ENCODE assay signal across 8 cellular contexts in the genomic region with DNA sequence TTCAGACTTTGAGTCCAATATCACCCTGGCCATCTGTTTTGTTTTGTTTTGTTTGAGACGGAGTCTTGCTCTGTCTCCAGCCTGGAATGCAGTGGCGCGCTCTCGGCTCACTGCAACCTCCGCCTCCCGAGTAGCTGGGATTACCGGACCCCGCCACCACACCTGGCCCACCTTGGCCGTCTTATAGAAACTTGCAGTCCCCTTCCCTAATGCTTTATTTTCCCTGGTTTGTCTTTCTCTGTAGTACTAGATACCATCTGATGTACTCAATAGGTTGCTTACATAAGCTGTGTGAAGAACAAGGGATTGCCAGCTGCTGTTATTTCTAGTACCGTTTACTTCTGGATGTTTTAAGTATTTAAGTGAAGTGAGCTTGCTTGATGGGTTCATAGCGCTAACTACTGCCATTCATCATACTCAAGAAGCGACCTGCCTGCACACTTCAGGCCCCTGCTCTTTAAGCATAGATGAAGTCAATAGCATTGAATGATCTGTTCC. TPM values are rescaled to one million over a fixed set of nuclear protein-coding genes. Genes with fewer than 3 reads are reported as not detected.
DNase-seq lines count a peak whose midpoint lies in the region; ATAC-seq, FAIRE-seq and TF ChIP-seq lines count a peak whose summit lies in the region.

No MANE protein-coding gene starts in this region.

- no peak overlapping the region for H2BK12ac ChIP-seq in H1 (ENCODE audit: low read depth, low read length)

- peak overlapping the region; percentile 17 for H3K56ac ChIP-seq in H1 (replicated peaks; ENCODE audit: insufficient read length, low read depth, low read length)

- POLR2A ChIA-PET in H1 (lab: Charles Lee; ENCODE audit: partially characterized antibody): interaction anchor here (0.6 to 8.5 kb wide), 32 partner anchors 9 to 440 kb away, joined by 3 to 151 read pairs (median 6); a partner anchor contains a TSS

- H3K4me2 ChIP-seq in OCI-LY3 (ENCODE audit: low read length): peak overlapping the region; percentile 79
- H3K4me2 ChIP-seq in H1 (ENCODE audit: insufficient read depth in 1 of 2, low read depth in 2 of 2, low read length in 2 of 2): peak overlapping the region; percentile 92

- H3K14ac ChIP-seq in H1 (ENCODE audit: insufficient read length): no peak overlapping the region

- H3K79me1 ChIP-seq in H1 (ENCODE audit: low read depth, low read length): peaks cover 3% of the 10 kb centered on the region

- H4K91ac ChIP-seq in H1 (replicated peaks; ENCODE audit: insufficient read length, low read length): no peak overlapping the region

- H3K18ac ChIP-seq in H1 (ENCODE audit: extremely low read depth, low read length): no peak overlapping the region

- H3K9ac ChIP-seq in OCI-LY3 (ENCODE audit: low read length) (peak overlapping the region; percentile 98), H1 (replicated peaks in 1 of 4; ENCODE audit: extremely low read depth in 1 of 4, low read depth in 3 of 4, low read length in 3 of 4) (peak overlapping the region; percentile 90 to 98 (median 96))

- peak overlapping the region; percentile 95 for H3K4me3 Mint-ChIP-seq in neural crest cell

- DNase-seq in COLO668 (lab: John Stamatoyannopoulos, UW; ENCODE audit: unreplicated experiment) (peak; percentile 6), H1 (ENCODE audit: low read depth in 1 of 2, low spot score in 2 of 2) (peak in 1 of 2 experiments; percentile 41), neural crest cell (ENCODE audit: low read depth, low spot score) (no peak), HUDEP-2 (lab: John Stamatoyannopoulos, UW; ENCODE audit: unreplicated experiment in 76 of 76) (no peak)
- no peak for DNase-seq in stimulated activated CD4-positive, alpha-beta T cell treated with anti-CD3 and anti-CD28 coated beads, Interleukin-4, amount 100 ng/mL, for 1 hour

- WGBS in H1 (ENCODE audit: extremely low coverage in 1 of 2, insufficient coverage in 1 of 2, insufficient read length in 1 of 2, insufficient replicate concordance in 2 of 2, low coverage in 1 of 2, low lambda C conversion rate in 2 of 2, missing lambda C conversion rate in 1 of 2), 2 experiments: 17% methylated on average over 12 of the region's 12 CpGs; no CpG with 5 or more reads in 1 of the 2 experiments

- H3K4ac ChIP-seq in H1 (replicated peaks; ENCODE audit: insufficient read length, low read depth, low read length): no peak overlapping the region

- TF ChIP-seq RAD21 in H1 (IDR thresholded peaks at IDR 0.05 in 1 of 2, conservative IDR thresholded peaks at IDR 0.05 in 1 of 2; ENCODE audit: low read depth in 2 of 2, low read length in 2 of 2): no peak

- no peak overlapping the region for H3K23ac ChIP-seq in H1 (ENCODE audit: insufficient read length)

- H3K27me3 Mint-ChIP-seq in neural crest cell (ENCODE audit: low read depth): peaks cover 5% of the 10 kb centered on the region

- H2AK5ac ChIP-seq in H1 (ENCODE audit: low read depth, low read length): no peak overlapping the region

- no peak overlapping the region; the same call in 1 of the 2 replicates for H4K8ac ChIP-seq in H1 (ENCODE audit: extremely low read depth, insufficient read depth, low read length)

- H3K9me3 ChIP-seq in OCI-LY3 (ENCODE audit: insufficient read depth, low read length) (no peaks in the 10 kb centered on the region), H1 (ENCODE audit: insufficient read depth in 2 of 2, low read depth in 1 of 2, low read length in 1 of 2) (no peaks in the 10 kb centered on the region)

- no peak for FAIRE-seq in H1 (lab: Jason Lieb, UNC)

- H4K20me1 ChIP-seq in OCI-LY3 (ENCODE audit: insufficient read depth, low read length) (peaks cover 53% of the 10 kb centered on the region), H1 (replicated peaks in 1 of 2; ENCODE audit: control insufficient read depth in 1 of 2, insufficient read depth in 2 of 2, low read length in 2 of 2) (peaks cover 18 to 30% of the 10 kb centered on the region in 2 experiments)

- CTCF ChIA-PET in H1 (lab: Charles Lee; ENCODE audit: partially characterized antibody): interaction anchor here (0.8 to 2.5 kb wide), 9 partner anchors 9 to 250 kb away, joined by 3 to 9 read pairs (median 3); no protein-coding TSS in a partner anchor

- TF ChIP-seq EP300 in H1 (IDR thresholded peaks at IDR 0.05; ENCODE audit: borderline replicate concordance in 1 of 2, low read depth in 2 of 2, low read length in 2 of 2): no peak

- H3K27me3 ChIP-seq in OCI-LY3 (ENCODE audit: low read depth, low read length): no peaks in the 10 kb centered on the region
- H3K27me3 ChIP-seq in H1 (replicated peaks in 1 of 4; ENCODE audit: control insufficient read depth in 3 of 4, extremely low read depth in 1 of 4, insufficient read depth in 3 of 4, low read length in 3 of 4): peaks cover 0 to 7% (median 2%) of the 10 kb centered on the region in 4 experiments; a peak in 3 of 7 replicates

- no peak overlapping the region for H2BK20ac ChIP-seq in H1 (ENCODE audit: low read length)

- H3K27ac ChIP-seq in OCI-LY3 (ENCODE audit: low read length): peak overlapping the region; percentile 67
- H3K27ac ChIP-seq in H1 (ENCODE audit: low read depth, low read length): peak overlapping the region; percentile 91

- H3K79me2 ChIP-seq in OCI-LY3 (ENCODE audit: low read length): peaks cover 56% of the 10 kb centered on the region
- H3K79me2 ChIP-seq in H1 (ENCODE audit: control insufficient read depth in 1 of 2, insufficient read depth in 2 of 2, low read length in 2 of 2): peaks cover 6 to 33% of the 10 kb centered on the region in 2 experiments

- peaks cover 49% of the 10 kb centered on the region for H3K4me1 Mint-ChIP-seq in neural crest cell

- no peak overlapping the region for H2BK5ac ChIP-seq in H1 (ENCODE audit: low read depth, low read length)

- H3K23me2 ChIP-seq in H1 (ENCODE audit: low read depth, low read length): peaks cover 8% of the 10 kb centered on the region

- peaks cover 2% of the 10 kb centered on the region for H3K9me3 Mint-ChIP-seq in neural crest cell

- no peak overlapping the region for H2BK120ac ChIP-seq in H1 (replicated peaks; ENCODE audit: low read depth, low read length)

- H4K5ac ChIP-seq in H1 (ENCODE audit: insufficient read length, low read depth, low read length): peak overlapping the region; percentile 52

- peaks cover 43% of the 10 kb centered on the region for H3K36me3 Mint-ChIP-seq in neural crest cell (ENCODE audit: low read depth)

- ATAC-seq in HG02588 (IDR thresholded peaks at IDR 0.05; ENCODE audit: unreplicated experiment) (no peak), GM21515 (IDR thresholded peaks at IDR 0.05; ENCODE audit: unreplicated experiment) (no peak)

- TF ChIP-seq CTCF in OCI-LY3 (IDR thresholded peaks at IDR 0.05; ENCODE audit: low read depth, low read length): no peak
- no peak for TF ChIP-seq CTCF in H1 (IDR thresholded peaks at IDR 0.05; ENCODE audit: control extremely low read depth in 1 of 3, insufficient read depth in 1 of 3, low read depth in 1 of 3, low read length in 3 of 3)
- no peak for TF ChIP-seq CTCF in neural crest cell (conservative IDR thresholded peaks at IDR 0.05)

- peaks cover 21% of the 10 kb centered on the region for H3K4me1 ChIP-seq in OCI-LY3 (ENCODE audit: low read length)
- H3K4me1 ChIP-seq in H1 (replicated peaks in 1 of 4; ENCODE audit: control insufficient read depth in 3 of 4, insufficient read depth in 4 of 4, low read length in 3 of 4): peaks cover 5 to 10% (median 8%) of the 10 kb centered on the region in 4 experiments; a peak in 6 of 7 replicates

- H2BK15ac ChIP-seq in H1 (ENCODE audit: low read length): no peak overlapping the region

- H3K4me3 ChIP-seq in OCI-LY3 (ENCODE audit: low read length): peak overlapping the region; percentile 99
- H3K4me3 ChIP-seq in H1 (ENCODE audit: extremely low read depth in 1 of 4, insufficient read depth in 2 of 4, low read depth in 3 of 4, low read length in 4 of 4): peak overlapping the region; percentile 88 to 99 (median 94)

- H2AFZ ChIP-seq in OCI-LY3 (ENCODE audit: low read depth, low read length): no peak overlapping the region
- H2AFZ ChIP-seq in H1 (ENCODE audit: low read length): no peak overlapping the region

- H3K36me3 ChIP-seq in OCI-LY3 (replicated peaks; ENCODE audit: low read depth, low read length): peaks cover 59% of the 10 kb centered on the region
- H3K36me3 ChIP-seq in H1 (ENCODE audit: control insufficient read depth in 2 of 4, insufficient read depth in 4 of 4, low read length in 3 of 4): peaks cover 33 to 58% (median 48%) of the 10 kb centered on the region in 4 experiments

- no peak for TF ChIP-seq POLR2A in H1 (IDR thresholded peaks at IDR 0.05; ENCODE audit: control extremely low read depth in 1 of 2, low read depth in 2 of 2, low read length in 2 of 2)

- peak overlapping the region; percentile 98 for H3K27ac Mint-ChIP-seq in neural crest cell (ENCODE audit: unreplicated experiment)

TF ChIP-seq in H1, 55 proteins besides CTCF, POLR2A, EP300 and RAD21:
- peak; percentile 65 for TF ChIP-seq TEAD4 (IDR thresholded peaks at IDR 0.05; ENCODE audit: low read depth, low read length)
- no peak for TF ChIP-seq KDM1A (IDR thresholded peaks at IDR 0.05; ENCODE audit: borderline replicate concordance, low read length)
TF ChIP-seq in H1: peak in this region for 1.

RNA-seq across cellular contexts. Expression of a gene that starts 1.2 kb away (rescaled TPM):
- total RNA-seq in H1 (2021; fragmentation: NEBNext Ultra II Directional; extraction: Animal tissue kit (Norgen Biotek cat#: 25700)): 1,722 and 1,734 TPM in 2 replicates
- 904 and 1,463 TPM in 2 replicates for polyA plus RNA-seq in H1 (2011; rRNA removed)
- 2,318 TPM for polyA plus RNA-seq in H1 (2011; cell fraction: cytosol; rRNA removed)
- 864 TPM for polyA plus RNA-seq in H1 (2011; cell fraction: nucleus; rRNA removed)
- 5,645 to 7,519 TPM (median 6,011 TPM) in 4 replicates for polyA plus RNA-seq in H1 (2012, experiment 1 of 2)
- 6,720 TPM for polyA plus RNA-seq in H1 (2012, experiment 2 of 2)
- polyA plus RNA-seq in H1 (2013, experiment 1 of 2): 1,743 TPM
- 1,678 TPM for polyA plus RNA-seq in H1 (2013, experiment 2 of 2)
- 289 and 451 TPM in 2 replicates for polyA minus RNA-seq in H1 (2011; rRNA and poly(A)+ RNA removed)
- 359 TPM for polyA minus RNA-seq in H1 (2011; cell fraction: cytosol; rRNA and poly(A)+ RNA removed)
- 406 TPM for polyA minus RNA-seq in H1 (2011; cell fraction: nucleus; rRNA and poly(A)+ RNA removed)
- 1,439 and 1,563 TPM in 2 replicates for total RNA-seq in neural crest cell
